Comparison of ENCODE assay signal across 8 cellular contexts in genomic region chr5:147509710-147510651, GRCh38. TPM values are rescaled to one million over a fixed set of nuclear protein-coding genes. Genes with fewer than 3 reads are reported as not detected.
DNase-seq lines count a peak whose midpoint lies in the region; ATAC-seq and TF ChIP-seq lines count a peak whose summit lies in the region.

Gene DPYSL3, minus strand, starts transcription at chr5:147510068. Its CDS starts 210 bp downstream, at chr5:147509858.

- in situ Hi-C loops in endometrial microvascular endothelial cells (cut with HindIII; ENCODE audit: inconsistent ontology term, low pct_unique_long_range_greater_than_20kb, low sequenced_read_pairs), result no loop called here

- H3K4me1 ChIP-seq in BLaER1 treated with 17β-estradiol and CSF1 and Interleukin-3, amounts not matched to agents 10 nM and 100 nM, result peaks cover 0 to 8% (median 2%) of the 10 kb centered on the region in 10 experiments; a peak in 4 of 20 replicates
- H3K4me1 ChIP-seq in HEK293 (ENCODE audit: control insufficient read depth, insufficient read depth, low read length), result 0 out of 2 replicates have a peak, but pooled peaks cover 4% of the 10 kb centered on the region
- no peaks in the 10 kb centered on the region for H3K4me1 ChIP-seq in RWPE2 (ENCODE audit: insufficient read depth, poor library complexity, severe bottlenecking)
- no peaks in the 10 kb centered on the region for H3K4me1 ChIP-seq in lower lobe of right lung

- ATAC-seq in RWPE2 (ENCODE audit: low read depth), result peak; percentile 92
- peak; percentile 92 for ATAC-seq in lower lobe of right lung

- POLR2A ChIA-PET in HEK293 (lab: Yijun Ruan, JAX), result interaction anchor here (0.6 to 1.4 kb wide), 4 partner anchors 17 to 118 kb away, joined by 3 to 5 read pairs (median 4); no protein-coding TSS in a partner anchor

- CTCF ChIA-PET in HEK293 (lab: Yijun Ruan, JAX), result interaction anchor here (0.6 to 1.2 kb wide), 6 partner anchors 21 to 119 kb away, joined by 3 to 7 read pairs (median 4); no protein-coding TSS in a partner anchor

- intact Hi-C loops in lower lobe of right lung (cut with DNase I), result no loop called here

- H3K27me3 ChIP-seq in BLaER1 treated with 17β-estradiol and CSF1 and Interleukin-3, amounts not matched to agents 10 nM and 100 nM, result peaks cover 27 to 38% (median 32%) of the 10 kb centered on the region in 11 experiments
- H3K27me3 ChIP-seq in RWPE2 (ENCODE audit: insufficient read depth, poor library complexity, severe bottlenecking) (peaks cover 20% of the 10 kb centered on the region), lower lobe of right lung (ENCODE audit: low read depth) (peaks cover 15% of the 10 kb centered on the region)

- H3K9ac ChIP-seq in BLaER1 treated with 17β-estradiol and CSF1 and Interleukin-3, amounts not matched to agents 10 nM and 100 nM, result peak within 1 kb of the TSS; percentile 27 to 73 (median 56); a peak in 20 of 22 replicates

- H3K9me3 ChIP-seq in BLaER1 treated with 17β-estradiol and CSF1 and Interleukin-3, amounts not matched to agents 10 nM and 100 nM (replicated peaks in 1 of 11), result peaks cover 0 to 14% (median 11%) of the 10 kb centered on the region in 11 experiments; a peak in 16 of 22 replicates
- H3K9me3 ChIP-seq in HEK293 (ENCODE audit: control insufficient read depth, insufficient read depth, low read depth, low read length) (no peaks in the 10 kb centered on the region), RWPE2 (ENCODE audit: severe bottlenecking) (no peaks in the 10 kb centered on the region), lower lobe of right lung (no peaks in the 10 kb centered on the region)

- no peak within 1 kb of the TSS for H3K27ac ChIP-seq in BLaER1 treated with 17β-estradiol and CSF1 and Interleukin-3, amounts not matched to agents 10 nM and 100 nM
- H3K27ac ChIP-seq in HEK293 (ENCODE audit: extremely low read depth, low read depth, low read length), result peak within 1 kb of the TSS; percentile 73; the same call in 1 of the 2 replicates
- no peak within 1 kb of the TSS for H3K27ac ChIP-seq in RWPE2 (ENCODE audit: poor library complexity, severe bottlenecking)
- H3K27ac ChIP-seq in lower lobe of right lung, result peak within 1 kb of the TSS; percentile 80
- no peak within 1 kb of the TSS for H3K27ac ChIP-seq in substantia nigra (ENCODE audit: low read depth, low read length, poor library complexity, severe bottlenecking)

- H4K20me1 ChIP-seq in BLaER1 treated with 17β-estradiol and CSF1 and Interleukin-3, amounts not matched to agents 10 nM and 100 nM, result peaks cover 0 to 9% (median 0%) of the 10 kb centered on the region in 11 experiments; a peak in 1 of 22 replicates

- peak within 1 kb of the TSS; percentile 44 to 70 (median 60) for H3K4me3 ChIP-seq in BLaER1 treated with 17β-estradiol and CSF1 and Interleukin-3, amounts not matched to agents 10 nM and 100 nM
- H3K4me3 ChIP-seq in HEK293 (ENCODE audit: low read depth, low read length), result peak within 1 kb of the TSS; percentile 68
- H3K4me3 ChIP-seq in RWPE2 (ENCODE audit: severe bottlenecking), result peak within 1 kb of the TSS; percentile 30
- H3K4me3 ChIP-seq in lower lobe of right lung, result peak within 1 kb of the TSS; percentile 66

- no peaks in the 10 kb centered on the region for H3K36me3 ChIP-seq in BLaER1 treated with 17β-estradiol and CSF1 and Interleukin-3, amounts not matched to agents 10 nM and 100 nM
- H3K36me3 ChIP-seq in HEK293 (ENCODE audit: control insufficient read depth in 2 of 2, insufficient read depth in 1 of 2, low read length in 2 of 2) (no peaks in the 10 kb centered on the region), RWPE2 (ENCODE audit: low read depth) (no peaks in the 10 kb centered on the region), lower lobe of right lung (no peaks in the 10 kb centered on the region)

- peak; percentile 93 for TF ChIP-seq CTCF in HEK293 (tag by site-specific recombination; IDR thresholded peaks at IDR 0.05)
- TF ChIP-seq CTCF in RWPE2 (IDR thresholded peaks at IDR 0.05; ENCODE audit: poor library complexity, severe bottlenecking), result peak; percentile 52
- peak; percentile 54 for TF ChIP-seq CTCF in lower lobe of right lung (IDR thresholded peaks at IDR 0.05)

- H3K4me2 ChIP-seq in BLaER1 treated with 17β-estradiol and CSF1 and Interleukin-3, amounts not matched to agents 10 nM and 100 nM, result peak within 1 kb of the TSS; percentile 77 to 93 (median 85)

- DNase-seq in RWPE2 (ENCODE audit: low spot score) (peak; percentile 79), lower lobe of right lung (peak; percentile 67), substantia nigra (lab: John Stamatoyannopoulos, UW) (peak in 42 of 49 donors; percentile 5 to 63 (median 40)), NOMO-1 treated with DMSO at 0.1 percent for 48 hours (lab: John Stamatoyannopoulos, UW; ENCODE audit: unreplicated experiment) (no peak)
- no peak for DNase-seq in stimulated activated CD4-positive, alpha-beta T cell treated with anti-CD3 and anti-CD28 coated beads, Interleukin-4, amount 100 ng/mL, for 4 hours

TF ChIP-seq in HEK293, 187 proteins besides CTCF, POLR2A, EP300 and RAD21 (continues in another document):
- TF ChIP-seq ZNF449 (tag by site-specific recombination; IDR thresholded peaks at IDR 0.05) (0 out of 2 replicates have a peak, but pooled peaks have one; percentile 12), ZNF610 (tag by site-specific recombination; IDR thresholded peaks at IDR 0.05; ENCODE audit: borderline replicate concordance) (peak; percentile 39), ZBTB20 (tag by site-specific recombination; IDR thresholded peaks at IDR 0.05) (peak; percentile 93), ZNF391 (tag by site-specific recombination; IDR thresholded peaks at IDR 0.05; ENCODE audit: borderline replicate concordance, low read depth) (peak; percentile 12; the same call in 1 of the 2 replicates), MZF1 (tag by site-specific recombination; IDR thresholded peaks at IDR 0.05; ENCODE audit: borderline replicate concordance) (no peak), ZBTB26 (tag by site-specific recombination; optimal IDR thresholded peaks at IDR 0.05) (peak; percentile 98), ZNF473 (tag by site-specific recombination; IDR thresholded peaks at IDR 0.05) (no peak), ZNF600 (tag by site-specific recombination; IDR thresholded peaks at IDR 0.05) (peak; percentile 84), GLIS2 (tag by site-specific recombination; IDR thresholded peaks at IDR 0.05) (peak; percentile 75), ZBTB6 (tag by site-specific recombination; IDR thresholded peaks at IDR 0.05) (peak; percentile 93), ZBTB10 (tag by site-specific recombination; IDR thresholded peaks at IDR 0.05) (peak; percentile 74), KLF7 (tag by site-specific recombination; IDR thresholded peaks at IDR 0.05; ENCODE audit: borderline replicate concordance) (no peak), ZFP69B (tag by site-specific recombination; IDR thresholded peaks at IDR 0.05) (peak; percentile 74)

RNA-seq across cellular contexts. Expression of gene DPYSL3, which starts in this region (rescaled TPM):
- total RNA-seq in endometrial microvascular endothelial cells (ENCODE audit: inconsistent ontology term), result 67.1 TPM
- total RNA-seq in lower lobe of right lung, result 45.7 TPM

Comparison
In these comparisons a context has a peak if more than half of its experiments do, and no peak if none do; other contexts are left out.
1. H3K27ac ChIP-seq: peak in HEK293 (single experiment) and lower lobe of right lung (single experiment); none in BLaER1 treated with 17β-estradiol and CSF1 and Interleukin-3, amounts not matched to agents 10 nM and 100 nM (0 of 11), RWPE2 (single experiment) and substantia nigra (single experiment).
2. DNase-seq: peak in RWPE2 (single experiment), lower lobe of right lung (single experiment) and substantia nigra (42 of 49); none in stimulated activated CD4-positive, alpha-beta T cell treated with anti-CD3 and anti-CD28 coated beads, Interleukin-4, amount 100 ng/mL, for 4 hours (0 of 2) and NOMO-1 treated with DMSO at 0.1 percent for 48 hours (single experiment).
3. Peak in every context shown above with its lines, with median percentiles within 50 percentile points of each other: H3K4me3 ChIP-seq and CTCF ChIP-seq.